Comparison of ENCODE assay signal across 8 cellular contexts in genomic region chr7:5665106-5666025, GRCh38.
DNase-seq lines count a peak whose midpoint lies in the region; ATAC-seq and TF ChIP-seq lines count a peak whose summit lies in the region.

No MANE protein-coding gene starts in this region.

- H3F3A ChIP-seq in DOHH2 (ENCODE audit: control insufficient read depth, insufficient read depth): peaks cover 2% of the 10 kb centered on the region; the same call in 1 of the 2 replicates
- H3F3A ChIP-seq in PC-3 (ENCODE audit: low read length, unreplicated experiment): no peaks in the 10 kb centered on the region
- H3F3A ChIP-seq in neural progenitor cell (ENCODE audit: low read depth): peaks cover 27% of the 10 kb centered on the region

- peak overlapping the region; percentile 18 for H3K27ac Mint-ChIP-seq in neural progenitor cell

- peaks cover 2% of the 10 kb centered on the region for H3K27me3 Mint-ChIP-seq in neural progenitor cell (ENCODE audit: insufficient read depth, low read depth)

- H3K36me3 ChIP-seq in DOHH2 (ENCODE audit: control insufficient read depth, low read length) (peaks cover 18% of the 10 kb centered on the region), Karpas-422 (ENCODE audit: insufficient read depth, low read length) (peaks cover 10% of the 10 kb centered on the region), PC-3 (ENCODE audit: low read depth, low read length) (0 out of 2 replicates have a peak, but pooled peaks cover 2% of the 10 kb centered on the region), neural progenitor cell (no peaks in the 10 kb centered on the region)

- H3K36me3 Mint-ChIP-seq in neural progenitor cell: peaks cover 22% of the 10 kb centered on the region

- H3K4me2 ChIP-seq in DOHH2 (ENCODE audit: low read length): no peak overlapping the region
- no peak overlapping the region for H3K4me2 ChIP-seq in Karpas-422 (ENCODE audit: low read depth, low read length, poor library complexity, severe bottlenecking)
- no peak overlapping the region for H3K4me2 ChIP-seq in PC-3 (ENCODE audit: low read length)
- H3K4me2 ChIP-seq in neural progenitor cell: no peak overlapping the region

- H3K9me3 Mint-ChIP-seq in neural progenitor cell: no peaks in the 10 kb centered on the region

- H3K79me2 ChIP-seq in DOHH2 (ENCODE audit: control insufficient read depth, low read length) (no peaks in the 10 kb centered on the region), Karpas-422 (ENCODE audit: low read length) (peaks cover 13% of the 10 kb centered on the region; the same call in 1 of the 2 replicates), PC-3 (ENCODE audit: low read length) (no peaks in the 10 kb centered on the region), neural progenitor cell (ENCODE audit: low read depth) (no peaks in the 10 kb centered on the region)

- peak; percentile 85 for DNase-seq in Karpas-422
- peak; percentile 85 for DNase-seq in PC-3
- DNase-seq in activated T-helper 1 cell treated with Interleukin-2 at 50 U/mL for 16 hours (ENCODE audit: low read depth): peak; percentile 26
- peak; percentile 87 for DNase-seq in fibroblast of pulmonary artery (ENCODE audit: low read depth)
- peak; percentile 86 for DNase-seq in neural progenitor cell (ENCODE audit: low spot score)
- peak; percentile 98 for DNase-seq in superior temporal gyrus (ENCODE audit: extremely low spot score)

- H3K27ac ChIP-seq in DOHH2 (ENCODE audit: low read depth, low read length) (no peak overlapping the region), Karpas-422 (ENCODE audit: low read length) (no peak overlapping the region), PC-3 (ENCODE audit: low read length) (no peak overlapping the region), neural progenitor cell (no peak overlapping the region)

- H3K9ac ChIP-seq in Karpas-422 (ENCODE audit: low read length) (no peak overlapping the region), PC-3 (ENCODE audit: low read length) (no peak overlapping the region), neural progenitor cell (no peak overlapping the region)

- peaks cover 21% of the 10 kb centered on the region for H3K4me1 ChIP-seq in DOHH2 (ENCODE audit: control insufficient read depth, low read length)
- H3K4me1 ChIP-seq in Karpas-422 (ENCODE audit: low read length): peaks cover 4% of the 10 kb centered on the region
- H3K4me1 ChIP-seq in PC-3 (ENCODE audit: insufficient read depth, low read length): no peaks in the 10 kb centered on the region
- peaks cover 19% of the 10 kb centered on the region for H3K4me1 ChIP-seq in neural progenitor cell

- intact Hi-C loops in PC-3 (cut with micrococcal nuclease): loop anchor here (1.0 kb wide), 2 partner anchors 39 to 170 kb away; no protein-coding TSS in a partner anchor

- H3K4me3 ChIP-seq in DOHH2 (ENCODE audit: low read length) (no peak overlapping the region), Karpas-422 (ENCODE audit: low read length) (no peak overlapping the region), PC-3 (ENCODE audit: low read length) (no peak overlapping the region), fibroblast of pulmonary artery (replicated peaks; ENCODE audit: low read depth, low read length) (no peak overlapping the region), neural progenitor cell (no peak overlapping the region)

- H4K20me1 ChIP-seq in DOHH2 (ENCODE audit: control insufficient read depth, insufficient read depth, low read depth, low read length) (peaks cover 8% of the 10 kb centered on the region; the same call in 1 of the 2 replicates), Karpas-422 (ENCODE audit: insufficient read depth, low read depth, low read length) (no peaks in the 10 kb centered on the region), PC-3 (ENCODE audit: low read length) (no peaks in the 10 kb centered on the region), neural progenitor cell (ENCODE audit: low read depth) (peaks cover 19% of the 10 kb centered on the region)

- peaks cover 38% of the 10 kb centered on the region for H3K4me1 Mint-ChIP-seq in neural progenitor cell

- POLR2A ChIA-PET in PC-3 (lab: Charles Lee; ENCODE audit: unreplicated experiment): interaction anchor here (0.5 kb wide), 1 partner anchor 19 kb away, joined by 4 read pairs; no protein-coding TSS in a partner anchor

- no peak overlapping the region for H3K4me3 Mint-ChIP-seq in neural progenitor cell

- CTCF ChIA-PET in PC-3 (lab: Charles Lee): interaction anchor here (0.6 to 1.5 kb wide), 10 partner anchors 13 to 424 kb away, joined by 3 to 12 read pairs (median 4); no protein-coding TSS in a partner anchor

- H3K9me3 ChIP-seq in DOHH2 (ENCODE audit: control insufficient read depth, insufficient read depth, low read length) (no peaks in the 10 kb centered on the region), Karpas-422 (ENCODE audit: low read length) (no peaks in the 10 kb centered on the region), PC-3 (ENCODE audit: low read length) (no peaks in the 10 kb centered on the region), neural progenitor cell (ENCODE audit: low read depth) (no peaks in the 10 kb centered on the region)

- H3K27me3 ChIP-seq in DOHH2 (ENCODE audit: control insufficient read depth, low read length) (no peaks in the 10 kb centered on the region), Karpas-422 (ENCODE audit: low read length) (no peaks in the 10 kb centered on the region), PC-3 (ENCODE audit: low read length) (no peaks in the 10 kb centered on the region), neural progenitor cell (no peaks in the 10 kb centered on the region)

- ATAC-seq in PC-3: peak; percentile 93
- ATAC-seq in HG02759 (IDR thresholded peaks at IDR 0.05; ENCODE audit: unreplicated experiment): no peak

- H3K9me2 ChIP-seq in DOHH2 (replicated peaks; ENCODE audit: control insufficient read depth, low read length) (no peaks in the 10 kb centered on the region), Karpas-422 (replicated peaks; ENCODE audit: insufficient read depth, low read length) (no peaks in the 10 kb centered on the region), PC-3 (replicated peaks; ENCODE audit: low read length) (no peaks in the 10 kb centered on the region)

- H2AFZ ChIP-seq in Karpas-422 (ENCODE audit: low read length) (no peak overlapping the region), PC-3 (ENCODE audit: low read length) (no peak overlapping the region), neural progenitor cell (replicated peaks) (no peak overlapping the region)

- BruUV-seq in PC-3 (replicated peaks; lab: Mats Ljungman, UMichigan): no TSS peak

- peak; percentile 96 for TF ChIP-seq CTCF in DOHH2 (IDR thresholded peaks at IDR 0.05; ENCODE audit: low read depth, low read length, poor library complexity, severe bottlenecking)
- TF ChIP-seq CTCF in PC-3 (conservative IDR thresholded peaks at IDR 0.05; ENCODE audit: low read depth, low read length): peak; percentile 92
- peak; percentile 87 for TF ChIP-seq CTCF in fibroblast of pulmonary artery (IDR thresholded peaks at IDR 0.05; ENCODE audit: low read length, missing control alignments)
- TF ChIP-seq CTCF in neural progenitor cell (IDR thresholded peaks at IDR 0.05): peak; percentile 90

Comparison
In these comparisons a context has a peak if more than half of its experiments do, and no peak if none do; other contexts are left out.
1. DNase-seq: peak in every context shown above with its lines; median percentile 98 in superior temporal gyrus; 87 in fibroblast of pulmonary artery; 86 in neural progenitor cell; 85 in Karpas-422; 85 in PC-3; 26 in activated T-helper 1 cell treated with Interleukin-2 at 50 U/mL for 16 hours.